Comparison of ENCODE assay signal across 1 cellular context in the genomic region with DNA sequence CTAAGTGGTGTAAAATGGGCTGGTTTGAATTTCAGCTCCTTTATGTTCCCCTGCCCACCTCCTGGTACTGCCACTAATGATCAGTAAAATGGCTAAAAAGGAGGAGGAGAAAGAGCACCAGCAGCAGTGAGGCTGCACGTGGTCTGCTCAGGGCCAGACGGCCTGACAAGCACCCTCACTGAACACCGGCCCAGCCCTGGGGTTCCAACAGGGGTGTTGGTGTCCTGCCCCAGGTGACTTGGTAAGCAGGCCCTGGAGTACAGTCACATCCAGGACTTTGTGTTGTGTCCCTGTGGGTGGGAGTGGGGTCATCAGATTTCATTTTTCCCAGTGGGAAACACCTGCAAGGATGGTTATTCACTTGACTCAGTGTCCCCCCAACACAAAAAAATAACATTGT.
TF ChIP-seq lines count a peak whose summit lies in the region.

No MANE protein-coding gene starts in this region.

TF ChIP-seq in GM23338, 12 proteins besides CTCF, POLR2A, EP300 and RAD21:
- no peak for TF ChIP-seq ZNF331 (CRISPR knock-in tag; IDR thresholded peaks at IDR 0.05; ENCODE audit: low read depth)
- no peak for TF ChIP-seq EZH2phosphoT487 (IDR thresholded peaks at IDR 0.05; ENCODE audit: unreplicated experiment)
